Comparison of ENCODE assay signal across 29 cellular contexts in the genomic region with DNA sequence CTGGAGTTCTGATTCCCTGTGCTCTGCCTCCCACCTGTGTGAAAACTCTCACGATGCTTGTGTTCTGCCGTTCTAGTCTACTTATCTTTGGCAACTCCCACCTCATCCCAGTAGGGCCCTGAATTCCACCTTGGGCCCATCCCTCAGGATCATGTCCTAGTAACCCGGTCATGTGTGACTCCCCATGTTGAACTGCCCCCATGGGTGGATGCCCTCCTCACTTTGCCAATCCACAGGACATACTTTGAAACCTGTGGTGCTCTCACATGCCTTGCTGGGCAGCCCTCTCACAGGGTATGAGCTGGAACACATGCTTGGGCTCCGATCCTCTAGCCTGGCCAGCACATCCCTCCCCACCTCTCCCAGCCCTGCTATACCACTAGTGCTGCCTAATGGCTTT.
"Had no signal": no experiment of that assay in that cellular context is flagged by ENCODE, and none has a peak within 500 bp of the region (broad histone marks: within the 10 kb centered on the region; RNA-seq: fewer than 3 reads in every experiment).

No MANE protein-coding gene starts in this region.

- H2AFZ ChIP-seq: neural progenitor cell, parathyroid adenoma had no signal

- H3K27ac ChIP-seq: neural progenitor cell, ovary, parathyroid adenoma, psoas muscle, skin epidermis, stomach, thoracic aorta, thyroid gland, tibial nerve, upper lobe of left lung, vagina had no signal

- DNase-seq: naive thymus-derived CD8-positive, alpha-beta T cell; nephron progenitor cell; occipital lobe; ovary; posterior cingulate gyrus; psoas muscle; right cardiac atrium; stimulated activated CD4-positive, alpha-beta T cell treated with anti-CD3 and anti-CD28 coated beads, Interleukin-15, amount 100 ng/mL, for 24 hours; stimulated activated CD4-positive, alpha-beta T cell treated with anti-CD3 and anti-CD28 coated beads, Interleukin-2, amount 100 ng/mL, for 24 hours; stimulated activated CD4-positive, alpha-beta T cell treated with anti-CD3 and anti-CD28 coated beads, Interleukin-2, amount 100 ng/mL, for 48 hours; stimulated activated CD4-positive, alpha-beta T cell treated with anti-CD3 and anti-CD28 coated beads, Interleukin-4, amount 100 ng/mL, for 24 hours; stimulated activated naive B cell treated with anti-CD40 and anti-IgM and Interleukin-4, amounts not matched to agents 10 μg/mL and 1 μg/mL and 100 μg/mL, for 72 hours; stimulated activated naive CD4-positive, alpha-beta T cell treated with Interleukin-2 at 50 U/mL for 16 hours; stomach; thyroid gland; trophoblast cell; upper lobe of left lung had no signal

- H3K4me3 Mint-ChIP-seq: naive thymus-derived CD8-positive, alpha-beta T cell; natural killer cell treated with Interleukin-12 subunit alpha and Interleukin-12 subunit beta and Interleukin-15 and Interleukin-18, amount 100 ng/mL, for 72 hours; nephron progenitor cell; neural progenitor cell; stimulated activated effector memory CD8-positive, alpha-beta T cell treated with anti-CD3 and anti-CD28 coated beads, Interleukin-12 subunit alpha, Interleukin-12 subunit beta, amount 100 ng/mL, for 72 hours; stimulated activated naive B cell treated with anti-CD40 and anti-IgM and Interleukin-4, amounts not matched to agents 10 μg/mL and 1 μg/mL and 100 μg/mL, for 72 hours; stimulated activated naive CD8-positive, alpha-beta T cell treated with anti-CD3 and anti-CD28 coated beads, Interleukin-15, Interleukin-2, amounts not matched to agents 100 ng/mL and 50 ng/mL, for 24 hours had no signal

- H3K4me2 ChIP-seq: neural progenitor cell had no signal

- H3K36me3 ChIP-seq: ovary, thoracic aorta, thyroid gland, vagina had no signal

- H3K4me3 ChIP-seq: neural progenitor cell, ovary, psoas muscle, skin epidermis, stomach, thoracic aorta, thyroid gland, tibial nerve, upper lobe of left lung, vagina had no signal

- H3K27me3 Mint-ChIP-seq: progenitor cell of endocrine pancreas; stimulated activated naive B cell treated with anti-CD40 and anti-IgM and Interleukin-4, amounts not matched to agents 10 μg/mL and 1 μg/mL and 100 μg/mL, for 72 hours had no signal

- H3K9ac ChIP-seq: neural progenitor cell, parathyroid adenoma had no signal

- H3K9me3 ChIP-seq: ovary, psoas muscle, thyroid gland, upper lobe of left lung had no signal

- ATAC-seq: naive thymus-derived CD8-positive, alpha-beta T cell; natural killer cell treated with Interleukin-12 subunit alpha and Interleukin-12 subunit beta and Interleukin-15 and Interleukin-18, amount 100 ng/mL, for 72 hours; psoas muscle; right cardiac atrium; sciatic nerve; stimulated activated effector memory CD8-positive, alpha-beta T cell treated with anti-CD3 and anti-CD28 coated beads, Interleukin-12 subunit alpha, Interleukin-12 subunit beta, amount 100 ng/mL, for 72 hours; stimulated activated naive B cell treated with anti-CD40 and anti-IgM and Interleukin-4, amounts not matched to agents 10 μg/mL and 1 μg/mL and 100 μg/mL, for 72 hours had no signal

- H3K27ac Mint-ChIP-seq: naive thymus-derived CD8-positive, alpha-beta T cell; natural killer cell treated with Interleukin-12 subunit alpha and Interleukin-12 subunit beta and Interleukin-15 and Interleukin-18, amount 100 ng/mL, for 72 hours; nephron progenitor cell; neural progenitor cell; stimulated activated effector memory CD8-positive, alpha-beta T cell treated with anti-CD3 and anti-CD28 coated beads, Interleukin-12 subunit alpha, Interleukin-12 subunit beta, amount 100 ng/mL, for 72 hours; stimulated activated naive B cell treated with anti-CD40 and anti-IgM and Interleukin-4, amounts not matched to agents 10 μg/mL and 1 μg/mL and 100 μg/mL, for 72 hours; stimulated activated naive CD8-positive, alpha-beta T cell treated with anti-CD3 and anti-CD28 coated beads, Interleukin-15, Interleukin-2, amounts not matched to agents 100 ng/mL and 50 ng/mL, for 24 hours had no signal

- FAIRE-seq: urothelium cell line had no signal

- H3K27me3 ChIP-seq: neural progenitor cell, ovary, stomach, thyroid gland, tibial nerve, upper lobe of left lung, vagina had no signal
